ENCODE assay signal across 10 cellular contexts in genomic region chr10:31838065-31838464, GRCh38.
"Had no signal": no experiment of that assay in that cellular context is flagged by ENCODE, and none has a peak within 500 bp of the region (broad histone marks: within the 10 kb centered on the region; RNA-seq: fewer than 3 reads in every experiment).

No MANE protein-coding gene starts in this region.

- H3K4me3 ChIP-seq: esophagus squamous epithelium, smooth muscle cell had no signal

- H3K9me3 ChIP-seq: esophagus squamous epithelium had no signal

- H3K27me3 ChIP-seq: esophagus squamous epithelium had no signal

- H3K4me1 ChIP-seq: esophagus squamous epithelium had no signal

- H3K27ac ChIP-seq: esophagus squamous epithelium had no signal

- DNase-seq: activated CD4-positive, alpha-beta T cell treated with anti-CD3 and anti-CD28 coated beads, Interleukin-2, amount 50 U/mL, for 1 hour; activated CD8-positive, alpha-beta memory T cell treated with anti-CD3 and anti-CD28 coated beads for 24 hours; aorta; dermis blood vessel endothelial cell; esophagus squamous epithelium; hypothalamus; right cardiac atrium; stimulated activated naive CD8-positive, alpha-beta T cell treated with anti-CD3 and anti-CD28 coated beads, Interleukin-15, amount 100 ng/mL, for 72 hours; SW 1271 had no signal
